8 cellular contexts compared by ENCODE assay signal in the genomic region with DNA sequence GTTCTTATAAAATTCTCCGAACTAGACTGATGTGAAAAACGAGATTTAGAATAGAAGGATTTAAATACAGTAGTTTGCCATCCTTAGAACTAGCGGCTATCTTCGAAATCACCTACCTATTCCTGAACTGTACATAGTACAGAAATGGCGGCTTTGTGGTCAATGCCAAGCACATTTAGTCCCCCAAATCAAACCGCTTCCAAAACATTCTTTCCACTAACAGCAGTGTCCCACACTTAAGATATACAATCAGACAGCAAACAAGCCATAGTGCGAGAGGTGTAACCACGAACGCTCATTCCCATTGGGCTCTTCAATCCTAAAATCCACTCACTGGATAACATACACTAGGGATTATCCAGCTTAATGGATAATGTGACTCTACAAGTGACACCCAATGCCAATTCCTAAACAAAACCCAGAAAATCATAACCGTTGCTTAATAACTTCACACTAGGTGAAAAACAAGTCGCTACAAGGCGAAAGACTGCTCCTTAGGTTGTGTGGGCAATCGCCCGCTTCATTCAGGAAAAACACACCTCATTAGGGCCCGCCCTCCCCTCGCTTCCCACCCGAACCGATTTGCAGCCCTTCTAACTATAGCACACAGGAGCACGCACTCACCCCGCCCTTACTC. TPM values are rescaled to one million over a fixed set of nuclear protein-coding genes. Genes with fewer than 3 reads are reported as not detected.
DNase-seq lines count a peak whose midpoint lies in the region; TF ChIP-seq lines count a peak whose summit lies in the region.

No MANE protein-coding gene starts in this region.

- TF ChIP-seq POLR2A in erythroblast (IDR thresholded peaks at IDR 0.05; ENCODE audit: low read length), result no peak

- H3K9me3 Mint-ChIP-seq in T-helper 1 cell treated with Interleukin-12 subunit alpha and Interleukin-12 subunit beta and Interleukin-4 antibody, amounts not matched to agents 30 μg/mL and 1 μg/mL, for 36 hours, result no peaks in the 10 kb centered on the region
- peaks cover 3% of the 10 kb centered on the region for H3K9me3 Mint-ChIP-seq in neural progenitor cell

- no peaks in the 10 kb centered on the region for H3K9me3 ChIP-seq in neural progenitor cell (ENCODE audit: low read depth)

- peaks cover 18% of the 10 kb centered on the region for H3K36me3 ChIP-seq in neural progenitor cell

- H3K27ac ChIP-seq in neural progenitor cell, result peak overlapping the region; percentile 100

- H3K27me3 Mint-ChIP-seq in T-helper 1 cell treated with Interleukin-12 subunit alpha and Interleukin-12 subunit beta and Interleukin-4 antibody, amounts not matched to agents 30 μg/mL and 1 μg/mL, for 36 hours (ENCODE audit: low read depth), result peaks cover 4% of the 10 kb centered on the region
- peaks cover 7% of the 10 kb centered on the region for H3K27me3 Mint-ChIP-seq in neural progenitor cell (ENCODE audit: insufficient read depth, low read depth)

- H3K36me3 Mint-ChIP-seq in T-helper 1 cell treated with Interleukin-12 subunit alpha and Interleukin-12 subunit beta and Interleukin-4 antibody, amounts not matched to agents 30 μg/mL and 1 μg/mL, for 36 hours (ENCODE audit: low read depth), result peaks cover 12% of the 10 kb centered on the region
- H3K36me3 Mint-ChIP-seq in neural progenitor cell, result peaks cover 15% of the 10 kb centered on the region

- H4K20me1 ChIP-seq in neural progenitor cell (ENCODE audit: low read depth), result peaks cover 58% of the 10 kb centered on the region

- peak overlapping the region; percentile 96 for H3K4me2 ChIP-seq in neural progenitor cell

- peak overlapping the region; percentile 82 for H3K4me3 ChIP-seq in AG09309 (ENCODE audit: control insufficient read depth, low read depth, low read length)
- H3K4me3 ChIP-seq in neural progenitor cell, result peak overlapping the region; percentile 81

- no peaks in the 10 kb centered on the region for H3K27me3 ChIP-seq in neural progenitor cell

- H3F3A ChIP-seq in neural progenitor cell (ENCODE audit: low read depth), result peaks cover 45% of the 10 kb centered on the region

- TF ChIP-seq CTCF in AG09309 (IDR thresholded peaks at IDR 0.05; ENCODE audit: control insufficient read depth, insufficient read depth, low read depth, low read length, missing control alignments) (no peak), neural progenitor cell (IDR thresholded peaks at IDR 0.05) (no peak)

- H3K79me2 ChIP-seq in neural progenitor cell (ENCODE audit: low read depth), result peaks cover 82% of the 10 kb centered on the region

- no peak for DNase-seq in AG09309 (ENCODE audit: low read depth)
- DNase-seq in HCEC 1CT, result peak; percentile 41
- peak; percentile 50 to 93 for DNase-seq in erythroblast (lab: John Stamatoyannopoulos, UW)
- DNase-seq in neural progenitor cell (ENCODE audit: low spot score), result no peak
- no peak for DNase-seq in NCI-H446 treated with DMSO at 0.1 percent for 48 hours (lab: John Stamatoyannopoulos, UW)
- DNase-seq in stimulated activated CD4-positive, alpha-beta T cell treated with anti-CD3 and anti-CD28 coated beads, Interleukin-12 subunit alpha, Interleukin-12 subunit beta, amount 100 ng/mL, for 4 hours, result no peak
- DNase-seq in NCI-H2171 (lab: John Stamatoyannopoulos, UW), result no peak

- H3K4me3 Mint-ChIP-seq in T-helper 1 cell treated with Interleukin-12 subunit alpha and Interleukin-12 subunit beta and Interleukin-4 antibody, amounts not matched to agents 30 μg/mL and 1 μg/mL, for 36 hours, result peak overlapping the region; percentile 96
- H3K4me3 Mint-ChIP-seq in neural progenitor cell, result peak overlapping the region; percentile 99

- H3K4me1 Mint-ChIP-seq in T-helper 1 cell treated with Interleukin-12 subunit alpha and Interleukin-12 subunit beta and Interleukin-4 antibody, amounts not matched to agents 30 μg/mL and 1 μg/mL, for 36 hours (ENCODE audit: low read depth), result peaks cover 29% of the 10 kb centered on the region
- H3K4me1 Mint-ChIP-seq in neural progenitor cell, result peaks cover 30% of the 10 kb centered on the region

- no peak overlapping the region for H2AFZ ChIP-seq in neural progenitor cell (replicated peaks)

- H3K27ac Mint-ChIP-seq in T-helper 1 cell treated with Interleukin-12 subunit alpha and Interleukin-12 subunit beta and Interleukin-4 antibody, amounts not matched to agents 30 μg/mL and 1 μg/mL, for 36 hours, result peak overlapping the region; percentile 97
- peak overlapping the region; percentile 99 for H3K27ac Mint-ChIP-seq in neural progenitor cell

- H3K4me1 ChIP-seq in neural progenitor cell, result peaks cover 26% of the 10 kb centered on the region

- peak overlapping the region; percentile 98 for H3K9ac ChIP-seq in neural progenitor cell

RNA-seq across cellular contexts. Expression of a gene that starts 2.0 kb away (rescaled TPM):
- 408 and 681 TPM in 2 replicates for total RNA-seq in neural progenitor cell (ENCODE audit: low replicate concordance)

Comparison
In these comparisons a context has a peak if more than half of its experiments do, and no peak if none do; other contexts are left out.
1. DNase-seq: peak in HCEC 1CT (single experiment) and erythroblast (2 of 2); none in AG09309 (single experiment), neural progenitor cell (single experiment), NCI-H446 treated with DMSO at 0.1 percent for 48 hours (single experiment), stimulated activated CD4-positive, alpha-beta T cell treated with anti-CD3 and anti-CD28 coated beads, Interleukin-12 subunit alpha, Interleukin-12 subunit beta, amount 100 ng/mL, for 4 hours (single experiment) and NCI-H2171 (single experiment).